ENCODE assay signal across 23 cellular contexts in genomic region chr7:131002600-131002999, GRCh38.
"Had no signal": no experiment of that assay in that cellular context is flagged by ENCODE, and none has a peak within 500 bp of the region (broad histone marks: within the 10 kb centered on the region; RNA-seq: fewer than 3 reads in every experiment).

No MANE protein-coding gene starts in this region.

- H3K27me3 Mint-ChIP-seq: activated naive CD8-positive, alpha-beta T cell had no signal

- H3K4me3 ChIP-seq: adrenal gland, breast epithelium, colonic mucosa, SJSA1 had no signal

- H3K27me3 ChIP-seq: adrenal gland, breast epithelium, colonic mucosa, SJSA1 had no signal

- H3K4me3 Mint-ChIP-seq: activated naive CD4-positive, alpha-beta T cell treated with anti-CD3 and anti-CD28 coated beads for 36 hours; activated naive CD8-positive, alpha-beta T cell had no signal

- DNase-seq: activated CD4-positive, alpha-beta T cell treated with anti-CD3 and anti-CD28 coated beads for 4 hours; activated CD4-positive, alpha-beta T cell treated with anti-CD3 and anti-CD28 coated beads, Interleukin-2, amount 50 U/mL, for 4 hours; activated CD8-positive, alpha-beta memory T cell treated with anti-CD3 and anti-CD28 coated beads for 24 hours; activated gamma-delta T cell; activated naive CD4-positive, alpha-beta T cell treated with anti-CD3 and anti-CD28 coated beads for 36 hours; adrenal gland; anterior cingulate cortex; caudate nucleus; colonic mucosa; Kasumi-1; NCI-H1105 treated with DMSO at 0.1 percent for 48 hours; NCI-H1436 treated with DMSO at 0.1 percent for 48 hours; NCI-H187 treated with DMSO at 0.1 percent for 48 hours; NCI-H2081 treated with DMSO at 0.1 percent for 48 hours; NCI-H446; NCI-H524; SHP77; SW 1271 had no signal

- H3K27ac Mint-ChIP-seq: activated naive CD4-positive, alpha-beta T cell treated with anti-CD3 and anti-CD28 coated beads for 36 hours had no signal

- H3K36me3 ChIP-seq: adrenal gland, colonic mucosa, SJSA1 had no signal

- H3K27ac ChIP-seq: adrenal gland, colonic mucosa, SJSA1 had no signal

- ATAC-seq: activated CD4-positive, CD25-positive, alpha-beta regulatory T cell treated with anti-CD3 and anti-CD28 coated beads, Interleukin-2, amount 50 U/mL, for 24 hours; SK-N-SH treated with all-trans-retinoic acid at 6 μM for 48 hours had no signal

- H3K9me3 ChIP-seq: colonic mucosa, SJSA1 had no signal
